ENCODE assay signal across 15 cellular contexts in the genomic region with DNA sequence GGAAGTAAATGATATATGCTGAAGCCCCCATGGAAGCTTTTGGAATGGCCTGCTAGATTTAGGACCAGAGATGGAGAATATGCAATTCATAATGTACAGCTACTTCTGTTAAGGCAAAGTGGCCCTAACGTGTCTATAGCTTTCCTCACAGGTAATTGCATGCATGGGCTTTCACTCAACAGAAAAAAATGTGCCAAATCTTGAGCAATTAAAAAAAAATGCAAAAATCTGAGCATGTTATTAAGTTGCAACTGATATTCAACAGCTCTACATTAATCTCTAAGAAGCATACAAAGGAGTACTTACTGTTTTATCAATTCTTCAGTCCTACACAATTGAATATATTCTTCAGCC.
"Had no signal": no experiment of that assay in that cellular context is flagged by ENCODE, and none has a peak within 500 bp of the region (broad histone marks: within the 10 kb centered on the region; RNA-seq: fewer than 3 reads in every experiment).

No MANE protein-coding gene starts in this region.

- H3K36me3 ChIP-seq: breast epithelium, neutrophil, tibial artery had no signal

- H3K27me3 ChIP-seq: breast epithelium, neutrophil, tibial artery had no signal

- H3K4me1 ChIP-seq: breast epithelium had no signal

- H3K4me3 ChIP-seq: breast epithelium, tibial artery had no signal

- H3K27ac ChIP-seq: breast epithelium, neutrophil had no signal

- H3K36me3 Mint-ChIP-seq: activated naive CD8-positive, alpha-beta T cell treated with anti-CD3 and anti-CD28 coated beads for 36 hours; memory B cell; natural killer cell; stimulated activated naive B cell treated with anti-CD40 and anti-IgM and Interleukin-4, amounts not matched to agents 10 μg/mL and 1 μg/mL and 100 μg/mL, for 72 hours had no signal

- H3K9me3 Mint-ChIP-seq: activated CD4-positive, alpha-beta T cell treated with anti-CD3 and anti-CD28 coated beads, Interleukin-2, amount 10 ng/mL, durations not matched to agents 24 days and 14 days; activated naive CD8-positive, alpha-beta T cell treated with anti-CD3 and anti-CD28 coated beads for 36 hours; activated T-helper 1 cell treated with anti-CD3 and anti-CD28 coated beads, Interleukin-12 subunit alpha, Interleukin-12 subunit beta, Interleukin-2, Interleukin-4 antibody, amounts not matched to agents 30 ng/mL and 10 ng/mL and 1 ng/mL, durations not matched to agents 14 hours and 24 hours and 36 hours; effector memory CD8-positive, alpha-beta T cell; memory B cell; stimulated activated naive B cell treated with anti-CD40 and anti-IgM and Interleukin-4, amounts not matched to agents 10 μg/mL and 1 μg/mL and 100 μg/mL, for 72 hours had no signal

- H3K9me3 ChIP-seq: breast epithelium, neutrophil, tibial artery had no signal

- DNase-seq: activated CD4-positive, alpha-beta T cell treated with anti-CD3 and anti-CD28 coated beads, Interleukin-2, amount 10 ng/mL, durations not matched to agents 24 days and 14 days; activated CD4-positive, CD25-positive, alpha-beta regulatory T cell; activated CD8-positive, alpha-beta memory T cell treated with anti-CD3 and anti-CD28 coated beads, Interleukin-2, amount 50 U/mL, for 48 hours; activated naive CD8-positive, alpha-beta T cell treated with anti-CD3 and anti-CD28 coated beads for 36 hours; amygdala; dermis blood vessel endothelial cell; effector memory CD8-positive, alpha-beta T cell; natural killer cell; stimulated activated CD4-positive, alpha-beta T cell treated with anti-CD3 and anti-CD28 coated beads, Interleukin-4, amount 100 ng/mL, for 1 hour; stimulated activated naive B cell treated with anti-CD40 and anti-IgM and Interleukin-4, amounts not matched to agents 10 μg/mL and 1 μg/mL and 100 μg/mL, for 72 hours; tibial artery had no signal

- H3K4me1 Mint-ChIP-seq: activated CD4-positive, alpha-beta T cell treated with anti-CD3 and anti-CD28 coated beads, Interleukin-2, amount 10 ng/mL, durations not matched to agents 24 days and 14 days; activated naive CD8-positive, alpha-beta T cell treated with anti-CD3 and anti-CD28 coated beads for 36 hours; natural killer cell had no signal

- ATAC-seq: effector memory CD8-positive, alpha-beta T cell; natural killer cell; stimulated activated naive B cell treated with anti-CD40 and anti-IgM and Interleukin-4, amounts not matched to agents 10 μg/mL and 1 μg/mL and 100 μg/mL, for 72 hours had no signal

- H3K4me3 Mint-ChIP-seq: activated CD4-positive, alpha-beta T cell treated with anti-CD3 and anti-CD28 coated beads, Interleukin-2, amount 10 ng/mL, durations not matched to agents 24 days and 14 days; activated naive CD8-positive, alpha-beta T cell treated with anti-CD3 and anti-CD28 coated beads for 36 hours; activated T-helper 1 cell treated with anti-CD3 and anti-CD28 coated beads, Interleukin-12 subunit alpha, Interleukin-12 subunit beta, Interleukin-2, Interleukin-4 antibody, amounts not matched to agents 30 ng/mL and 10 ng/mL and 1 ng/mL, durations not matched to agents 14 hours and 24 hours and 36 hours; effector memory CD8-positive, alpha-beta T cell; memory B cell; natural killer cell; stimulated activated naive B cell treated with anti-CD40 and anti-IgM and Interleukin-4, amounts not matched to agents 10 μg/mL and 1 μg/mL and 100 μg/mL, for 72 hours had no signal

- H3K27ac Mint-ChIP-seq: activated CD4-positive, alpha-beta T cell treated with anti-CD3 and anti-CD28 coated beads, Interleukin-2, amount 10 ng/mL, durations not matched to agents 24 days and 14 days; activated naive CD8-positive, alpha-beta T cell treated with anti-CD3 and anti-CD28 coated beads for 36 hours; activated T-helper 1 cell treated with anti-CD3 and anti-CD28 coated beads, Interleukin-12 subunit alpha, Interleukin-12 subunit beta, Interleukin-2, Interleukin-4 antibody, amounts not matched to agents 30 ng/mL and 10 ng/mL and 1 ng/mL, durations not matched to agents 14 hours and 24 hours and 36 hours; effector memory CD8-positive, alpha-beta T cell; memory B cell; natural killer cell; stimulated activated naive B cell treated with anti-CD40 and anti-IgM and Interleukin-4, amounts not matched to agents 10 μg/mL and 1 μg/mL and 100 μg/mL, for 72 hours had no signal

- H3K27me3 Mint-ChIP-seq: activated CD4-positive, alpha-beta T cell treated with anti-CD3 and anti-CD28 coated beads, Interleukin-2, amount 10 ng/mL, durations not matched to agents 24 days and 14 days; activated naive CD8-positive, alpha-beta T cell treated with anti-CD3 and anti-CD28 coated beads for 36 hours; effector memory CD8-positive, alpha-beta T cell; memory B cell; stimulated activated naive B cell treated with anti-CD40 and anti-IgM and Interleukin-4, amounts not matched to agents 10 μg/mL and 1 μg/mL and 100 μg/mL, for 72 hours had no signal
